ENCODE assay signal across 20 cellular contexts in the genomic region with DNA sequence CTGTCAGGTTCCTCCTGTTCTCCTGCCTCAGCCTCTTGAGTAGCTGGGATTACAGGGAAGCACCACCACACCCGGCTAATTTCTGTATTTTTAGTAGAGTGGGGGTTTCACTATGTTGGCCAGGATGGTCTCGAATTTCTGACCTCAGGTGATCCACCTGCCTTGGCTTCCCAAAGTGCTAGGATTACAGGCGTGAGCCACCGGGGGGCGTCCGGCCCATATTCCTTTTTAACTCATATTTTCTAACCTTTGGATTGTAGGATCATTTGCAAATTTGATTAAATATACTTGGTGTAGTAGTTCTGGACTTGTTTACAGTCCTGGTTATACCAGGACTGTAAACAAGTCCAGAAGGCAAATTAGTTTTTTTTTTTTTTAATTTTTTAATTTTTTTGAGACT. TPM values are rescaled to one million over a fixed set of nuclear protein-coding genes. Genes with fewer than 3 reads are reported as not detected.
DNase-seq lines count a peak whose midpoint lies in the region; ATAC-seq and TF ChIP-seq lines count a peak whose summit lies in the region.
"Had no signal": no experiment of that assay in that cellular context is flagged by ENCODE, and none has a peak within 500 bp of the region (broad histone marks: within the 10 kb centered on the region; RNA-seq: fewer than 3 reads in every experiment).

No MANE protein-coding gene starts in this region.

- H3K9me3 Mint-ChIP-seq in activated T-cell treated with anti-CD3 and anti-CD28 coated beads, Interleukin-2, amount 50 U/mL, for 24 hours = no peaks in the 10 kb centered on the region
- no peaks in the 10 kb centered on the region for H3K9me3 Mint-ChIP-seq in activated T-cell treated with anti-CD3 and anti-CD28 coated beads, Interleukin-2, amount 50 U/mL, for 4 hours
- H3K9me3 Mint-ChIP-seq in endodermal cell = no peaks in the 10 kb centered on the region
- H3K9me3 Mint-ChIP-seq: activated CD4-positive, alpha-beta memory T cell treated with anti-CD3 and anti-CD28 coated beads, Interleukin-2, amount 10 ng/mL, durations not matched to agents 7 days and 5 days; activated T-helper 17 cell treated with anti-CD3 and anti-CD28 coated beads, Interleukin-2, amount 50 U/mL, for 72 hours; dendritic cell treated with granulocyte-macrophage colony-stimulating factor and Interleukin-4, amounts not matched to agents 40 ng/mL and 50 ng/mL, for 4 days; nephron had no signal

- no peak overlapping the region for H3K4me3 Mint-ChIP-seq in activated T-cell treated with anti-CD3 and anti-CD28 coated beads, Interleukin-2, amount 50 U/mL, for 24 hours
- H3K4me3 Mint-ChIP-seq in activated T-cell treated with anti-CD3 and anti-CD28 coated beads, Interleukin-2, amount 50 U/mL, for 4 hours = no peak overlapping the region
- H3K4me3 Mint-ChIP-seq in endodermal cell = no peak overlapping the region
- H3K4me3 Mint-ChIP-seq: activated CD4-positive, alpha-beta memory T cell treated with anti-CD3 and anti-CD28 coated beads, Interleukin-2, amount 10 ng/mL, durations not matched to agents 7 days and 5 days; activated T-helper 17 cell treated with anti-CD3 and anti-CD28 coated beads, Interleukin-2, amount 50 U/mL, for 72 hours; dendritic cell treated with granulocyte-macrophage colony-stimulating factor and Interleukin-4, amounts not matched to agents 40 ng/mL and 50 ng/mL, for 4 days; nephron had no signal

- H3K27ac Mint-ChIP-seq in activated T-cell treated with anti-CD3 and anti-CD28 coated beads, Interleukin-2, amount 50 U/mL, for 24 hours = peak overlapping the region; percentile 29
- H3K27ac Mint-ChIP-seq in endodermal cell = no peak overlapping the region
- H3K27ac Mint-ChIP-seq: activated CD4-positive, alpha-beta memory T cell treated with anti-CD3 and anti-CD28 coated beads, Interleukin-2, amount 10 ng/mL, durations not matched to agents 7 days and 5 days; dendritic cell treated with granulocyte-macrophage colony-stimulating factor and Interleukin-4, amounts not matched to agents 40 ng/mL and 50 ng/mL, for 4 days had no signal

- no peaks in the 10 kb centered on the region for H3K9me3 ChIP-seq in OCI-LY1 (ENCODE audit: low read length)
- H3K9me3 ChIP-seq in endodermal cell (ENCODE audit: control insufficient read depth, low read length) = no peaks in the 10 kb centered on the region
- H3K9me3 ChIP-seq: adrenal gland, Caco-2, sigmoid colon, vagina had no signal

- peaks cover 55% of the 10 kb centered on the region for H3K4me1 Mint-ChIP-seq in activated T-cell treated with anti-CD3 and anti-CD28 coated beads, Interleukin-2, amount 50 U/mL, for 24 hours (ENCODE audit: low read depth)
- H3K4me1 Mint-ChIP-seq in activated T-cell treated with anti-CD3 and anti-CD28 coated beads, Interleukin-2, amount 50 U/mL, for 4 hours (ENCODE audit: low read depth) = peaks cover 58% of the 10 kb centered on the region
- H3K4me1 Mint-ChIP-seq in endodermal cell = peaks cover 30% of the 10 kb centered on the region

- no peak for ATAC-seq in activated T-cell treated with anti-CD3 and anti-CD28 coated beads, Interleukin-2, amount 50 U/mL, for 4 hours
- ATAC-seq: activated T-helper 17 cell treated with anti-CD3 and anti-CD28 coated beads, Interleukin-2, amount 50 U/mL, for 72 hours had no signal

- no peaks in the 10 kb centered on the region for H3K27me3 Mint-ChIP-seq in activated T-cell treated with anti-CD3 and anti-CD28 coated beads, Interleukin-2, amount 50 U/mL, for 24 hours
- no peaks in the 10 kb centered on the region for H3K27me3 Mint-ChIP-seq in activated T-cell treated with anti-CD3 and anti-CD28 coated beads, Interleukin-2, amount 50 U/mL, for 4 hours (ENCODE audit: low read depth)
- H3K27me3 Mint-ChIP-seq in endodermal cell (ENCODE audit: insufficient read depth) = no peaks in the 10 kb centered on the region
- H3K27me3 Mint-ChIP-seq: activated CD4-positive, alpha-beta memory T cell treated with anti-CD3 and anti-CD28 coated beads, Interleukin-2, amount 10 ng/mL, durations not matched to agents 7 days and 5 days; activated T-helper 17 cell treated with anti-CD3 and anti-CD28 coated beads, Interleukin-2, amount 50 U/mL, for 72 hours; dendritic cell treated with granulocyte-macrophage colony-stimulating factor and Interleukin-4, amounts not matched to agents 40 ng/mL and 50 ng/mL, for 4 days had no signal

- 0 out of 2 replicates have a peak, but pooled peaks cover 8% of the 10 kb centered on the region for H4K20me1 ChIP-seq in OCI-LY1 (ENCODE audit: insufficient read depth, low read length)

- WGBS in endodermal cell (ENCODE audit: insufficient coverage in 1 of 2, insufficient read length in 1 of 2), 2 experiments = 88 to 100% methylated on average over 1 to 6 of the region's 6 CpGs

- no peak overlapping the region for H2AFZ ChIP-seq in OCI-LY1 (ENCODE audit: low read length)

- peaks cover 92% of the 10 kb centered on the region for H3K79me2 ChIP-seq in OCI-LY1 (ENCODE audit: insufficient read depth, low read length)

- H3K4me3 ChIP-seq in OCI-LY1 (ENCODE audit: low read depth, low read length, poor library complexity, severe bottlenecking) (no peak overlapping the region), endodermal cell (ENCODE audit: low read length) (no peak overlapping the region), retinal pigment epithelial cell (ENCODE audit: low read length) (no peak overlapping the region)
- H3K4me3 ChIP-seq: adrenal gland, sigmoid colon, vagina had no signal

- H3K9ac ChIP-seq in OCI-LY1 (ENCODE audit: low read length) (no peak overlapping the region), endodermal cell (ENCODE audit: extremely low read depth, low read length, poor library complexity, severe bottlenecking) (no peak overlapping the region)

- no peaks in the 10 kb centered on the region for H3F3A ChIP-seq in OCI-LY1 (ENCODE audit: insufficient read depth, low read length)

- peak; percentile 35; the same call in 1 of the 2 replicates for TF ChIP-seq CTCF in OCI-LY1 (IDR thresholded peaks at IDR 0.05; ENCODE audit: low read length)
- TF ChIP-seq CTCF in endodermal cell (conservative IDR thresholded peaks at IDR 0.05) = peak; percentile 74
- peak; percentile 35 for TF ChIP-seq CTCF in retinal pigment epithelial cell (conservative IDR thresholded peaks at IDR 0.05; ENCODE audit: low read depth, low read length)

- H3K36me3 ChIP-seq in OCI-LY1 (ENCODE audit: insufficient read depth, low read length) (peaks cover 27% of the 10 kb centered on the region), endodermal cell (ENCODE audit: control insufficient read depth, insufficient read depth, low read length) (peaks cover 24% of the 10 kb centered on the region)

- H3K9me2 ChIP-seq in OCI-LY1 (ENCODE audit: low read depth, low read length) = no peaks in the 10 kb centered on the region

- H3K4me1 ChIP-seq in OCI-LY1 (ENCODE audit: insufficient read depth, low read length, severe bottlenecking) (peaks cover 28% of the 10 kb centered on the region), endodermal cell (ENCODE audit: control insufficient read depth, insufficient read depth, low read length) (peaks cover 2% of the 10 kb centered on the region)

- H3K27me3 ChIP-seq in OCI-LY1 (ENCODE audit: insufficient read depth, low read length) (no peaks in the 10 kb centered on the region), endodermal cell (ENCODE audit: control insufficient read depth, insufficient read depth, low read length, poor library complexity, severe bottlenecking) (no peaks in the 10 kb centered on the region)
- H3K27me3 ChIP-seq: adrenal gland, sigmoid colon, vagina had no signal

- no peak overlapping the region for H3K4me2 ChIP-seq in OCI-LY1 (ENCODE audit: low read length)

- DNase-seq in activated T-cell treated with anti-CD3 and anti-CD28 coated beads, Interleukin-2, amount 50 U/mL, for 24 hours = no peak
- no peak for DNase-seq in activated T-cell treated with anti-CD3 and anti-CD28 coated beads, Interleukin-2, amount 50 U/mL, for 4 hours
- DNase-seq in endodermal cell (no peak), retinal pigment epithelial cell (ENCODE audit: low read depth) (no peak), T-helper 9 cell (no peak), SHP77 (lab: John Stamatoyannopoulos, UW) (no peak)
- no peak for DNase-seq in activated CD4-positive, CD25-positive, alpha-beta regulatory T cell treated with anti-CD3 and anti-CD28 coated beads, Interleukin-2, amount 50 U/mL, for 72 hours
- DNase-seq: activated CD4-positive, alpha-beta memory T cell treated with anti-CD3 and anti-CD28 coated beads, Interleukin-2, amount 10 ng/mL, durations not matched to agents 7 days and 5 days; adrenal gland; NCI-H1436; NCI-H446; RPMI8226; sigmoid colon; stimulated activated CD4-positive, alpha-beta T cell treated with anti-CD3 and anti-CD28 coated beads, Interleukin-4, amount 100 ng/mL, for 24 hours had no signal

- H3K27ac ChIP-seq in OCI-LY1 (ENCODE audit: low read depth, low read length, poor library complexity, severe bottlenecking) (no peak overlapping the region), endodermal cell (ENCODE audit: low read depth, low read length) (no peak overlapping the region)
- H3K27ac ChIP-seq: sigmoid colon, vagina had no signal

- peaks cover 69% of the 10 kb centered on the region for H3K36me3 Mint-ChIP-seq in activated T-cell treated with anti-CD3 and anti-CD28 coated beads, Interleukin-2, amount 50 U/mL, for 24 hours (ENCODE audit: low read depth)
- peaks cover 22% of the 10 kb centered on the region for H3K36me3 Mint-ChIP-seq in activated T-cell treated with anti-CD3 and anti-CD28 coated beads, Interleukin-2, amount 50 U/mL, for 4 hours (ENCODE audit: insufficient read depth)
- peaks cover 9% of the 10 kb centered on the region for H3K36me3 Mint-ChIP-seq in endodermal cell (ENCODE audit: low read depth)

RNA-seq across cellular contexts. Expression of gene TCERG1, which starts 4.3 kb away (rescaled TPM):
- total RNA-seq in activated T-cell treated with anti-CD3 and anti-CD28 coated beads, Interleukin-2, amount 50 U/mL, for 4 hours = 100 to 1,000 TPM; 128 to 147 (median 132) TPM
- 100 to 1,000 TPM; 108 to 144 TPM for total RNA-seq in endodermal cell
- polyA plus RNA-seq in endodermal cell (2013, experiment 1 of 2) = 133 TPM
- polyA plus RNA-seq in endodermal cell (2013, experiment 2 of 2) = 117 TPM
